15 cellular contexts compared by ENCODE assay signal in the genomic region with DNA sequence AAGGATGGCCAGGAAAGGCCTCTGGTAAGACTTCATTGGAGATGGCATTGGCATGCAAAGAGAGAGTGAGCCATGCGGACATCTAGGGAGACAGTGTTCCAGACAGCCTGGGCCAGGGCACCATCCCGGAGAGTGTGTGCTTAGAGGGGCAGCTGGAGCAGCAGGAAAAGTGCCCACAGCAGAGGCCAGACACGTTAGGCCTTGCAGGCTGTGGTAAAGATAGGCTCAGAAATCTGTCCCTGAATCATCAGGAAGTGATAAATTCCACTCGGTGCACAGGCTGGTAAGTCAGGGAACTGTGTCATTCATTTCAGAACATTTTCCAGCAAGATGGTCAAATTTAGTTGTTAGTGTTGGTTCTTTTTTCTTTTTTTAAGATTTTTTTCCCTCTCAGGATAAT. TPM values are rescaled to one million over a fixed set of nuclear protein-coding genes. Genes with fewer than 3 reads are reported as not detected.
A peak's percentile ranks its signal among the peaks of the same experiment; 100 is the strongest.
DNase-seq lines count a peak whose midpoint lies in the region; ATAC-seq, FAIRE-seq and TF ChIP-seq lines count a peak whose summit lies in the region.
"Had no signal": no experiment of that assay in that cellular context is flagged by ENCODE, and none has a peak within 500 bp of the region (broad histone marks: within the 10 kb centered on the region; RNA-seq: fewer than 3 reads in every experiment).

No MANE protein-coding gene starts in this region.

- no peak overlapping the region for H2AK5ac ChIP-seq in trophoblast cell (ENCODE audit: low read length)

- H3K36me3 ChIP-seq in PC-3 (ENCODE audit: low read depth, low read length) (no peaks in the 10 kb centered on the region), endothelial cell of umbilical vein (ENCODE audit: control insufficient read depth in 2 of 2, extremely low read depth in 1 of 2, insufficient read depth in 2 of 2, low read length in 2 of 2) (no peaks in the 10 kb centered on the region), trophoblast cell (ENCODE audit: control insufficient read depth in 1 of 2, insufficient read depth in 2 of 2, low read length in 2 of 2) (no peaks in the 10 kb centered on the region), thyroid gland (no peaks in the 10 kb centered on the region)
- H3K36me3 ChIP-seq: upper lobe of right lung had no signal

- H3K27ac Mint-ChIP-seq in natural killer cell treated with Interleukin-12 subunit alpha and Interleukin-12 subunit beta and Interleukin-15 and Interleukin-18, amount 100 ng/mL, for 72 hours = no peak overlapping the region
- H3K27ac Mint-ChIP-seq: IgD-negative memory B cell had no signal

- H4K20me1 ChIP-seq in PC-3 (ENCODE audit: low read length) (no peaks in the 10 kb centered on the region), endothelial cell of umbilical vein (replicated peaks; ENCODE audit: control insufficient read depth, extremely low read depth, insufficient read depth, low read length) (no peaks in the 10 kb centered on the region)

- H3K9ac ChIP-seq in PC-3 (ENCODE audit: low read length) (no peak overlapping the region), endothelial cell of umbilical vein (replicated peaks; ENCODE audit: extremely low read depth, insufficient read depth, low read length) (no peak overlapping the region), trophoblast cell (ENCODE audit: low read length) (no peak overlapping the region)

- H3K27me3 ChIP-seq in PC-3 (ENCODE audit: low read length) (peaks cover 5% of the 10 kb centered on the region; the same call in 1 of the 2 replicates), endothelial cell of umbilical vein (ENCODE audit: control insufficient read depth in 2 of 2, insufficient read depth in 2 of 2, low read length in 2 of 2) (peaks cover 9% of the 10 kb centered on the region in 2 experiments), trophoblast cell (ENCODE audit: insufficient read depth, low read length) (no peaks in the 10 kb centered on the region), thyroid gland (no peaks in the 10 kb centered on the region)

- H2BK5ac ChIP-seq in trophoblast cell (ENCODE audit: low read depth, low read length, poor library complexity) = no peak overlapping the region

- H3K79me2 ChIP-seq in PC-3 (ENCODE audit: low read length) (no peaks in the 10 kb centered on the region), endothelial cell of umbilical vein (ENCODE audit: control insufficient read depth, insufficient read depth, low read length) (no peaks in the 10 kb centered on the region), trophoblast cell (ENCODE audit: control insufficient read depth, insufficient read depth, low read length, poor library complexity) (no peaks in the 10 kb centered on the region)

- no peaks in the 10 kb centered on the region for H3F3A ChIP-seq in PC-3 (ENCODE audit: low read length, unreplicated experiment)

- FAIRE-seq in endothelial cell of umbilical vein (lab: Jason Lieb, UNC) = peak; percentile 81

- no peaks in the 10 kb centered on the region for H3K4me1 Mint-ChIP-seq in natural killer cell treated with Interleukin-12 subunit alpha and Interleukin-12 subunit beta and Interleukin-15 and Interleukin-18, amount 100 ng/mL, for 72 hours (ENCODE audit: low read depth in 2 of 2)

- CTCF ChIA-PET in PC-3 (lab: Charles Lee) = no interaction called here
- CTCF ChIA-PET in endothelial cell of umbilical vein (lab: Charles Lee) = interaction anchor here (0.8 kb wide), 1 partner anchor 29 kb away, joined by 5 read pairs; no protein-coding TSS in a partner anchor

- H3K18ac ChIP-seq in trophoblast cell (ENCODE audit: low read length) = no peak overlapping the region

- H3K4me1 ChIP-seq in PC-3 (ENCODE audit: insufficient read depth, low read length) = peaks cover 12% of the 10 kb centered on the region
- peaks cover 8% of the 10 kb centered on the region for H3K4me1 ChIP-seq in endothelial cell of umbilical vein (ENCODE audit: control insufficient read depth, extremely low read depth, insufficient read depth, low read length)
- H3K4me1 ChIP-seq in trophoblast cell (ENCODE audit: control insufficient read depth in 1 of 2, insufficient read depth in 2 of 2, low read length in 2 of 2) = no peaks in the 10 kb centered on the region
- no peaks in the 10 kb centered on the region for H3K4me1 ChIP-seq in thyroid gland

- intact Hi-C loops in PC-3 (cut with micrococcal nuclease) = no loop called here
- intact Hi-C loops in endothelial cell of umbilical vein (cut with micrococcal nuclease) = no loop called here
- intact Hi-C loops in thyroid gland (cut with DNase I) = no loop called here

- H3K9me1 ChIP-seq in endothelial cell of umbilical vein (replicated peaks; ENCODE audit: control insufficient read depth, extremely low read depth, insufficient read depth, low read length) = no peaks in the 10 kb centered on the region

- no peak overlapping the region for H3K4me3 ChIP-seq in PC-3 (ENCODE audit: low read length)
- H3K4me3 ChIP-seq in endothelial cell of umbilical vein (replicated peaks in 1 of 3; ENCODE audit: insufficient read depth in 1 of 3, low read depth in 1 of 3, low read length in 3 of 3) = no peak overlapping the region
- no peak overlapping the region for H3K4me3 ChIP-seq in trophoblast cell (ENCODE audit: low read depth, low read length)
- H3K4me3 ChIP-seq in thyroid gland (replicated peaks in 1 of 3) = no peak overlapping the region
- H3K4me3 ChIP-seq: upper lobe of right lung had no signal

- H3K79me1 ChIP-seq in trophoblast cell (ENCODE audit: low read length) = no peaks in the 10 kb centered on the region

- peak overlapping the region; percentile 23 for H3K4me2 ChIP-seq in PC-3 (ENCODE audit: low read length)
- no peak overlapping the region for H3K4me2 ChIP-seq in endothelial cell of umbilical vein (ENCODE audit: insufficient read depth, low read length)
- no peak overlapping the region for H3K4me2 ChIP-seq in trophoblast cell (ENCODE audit: low read length)

- no peaks in the 10 kb centered on the region for H3K36me3 Mint-ChIP-seq in natural killer cell treated with Interleukin-12 subunit alpha and Interleukin-12 subunit beta and Interleukin-15 and Interleukin-18, amount 100 ng/mL, for 72 hours

- H2BK120ac ChIP-seq in trophoblast cell (ENCODE audit: insufficient read depth, low read length, poor library complexity) = no peak overlapping the region

- peaks cover 15 to 16% of the 10 kb centered on the region in 2 donors for H3K27me3 Mint-ChIP-seq in natural killer cell treated with Interleukin-12 subunit alpha and Interleukin-12 subunit beta and Interleukin-15 and Interleukin-18, amount 100 ng/mL, for 72 hours

- H3K9me3 ChIP-seq in PC-3 (ENCODE audit: low read length) (no peaks in the 10 kb centered on the region), endothelial cell of umbilical vein (replicated peaks; ENCODE audit: control insufficient read depth, insufficient read depth, low read length) (no peaks in the 10 kb centered on the region), trophoblast cell (ENCODE audit: insufficient read depth, low read depth, low read length) (no peaks in the 10 kb centered on the region), thyroid gland (no peaks in the 10 kb centered on the region)
- H3K9me3 ChIP-seq: upper lobe of right lung had no signal

- no peak overlapping the region for H2BK12ac ChIP-seq in trophoblast cell (ENCODE audit: low read length)

- no peak for TF ChIP-seq POLR2A in endothelial cell of umbilical vein (IDR thresholded peaks at IDR 0.05; ENCODE audit: low read depth, low read length)
- TF ChIP-seq POLR2A in thyroid gland (IDR thresholded peaks at IDR 0.05) = no peak

- H4K8ac ChIP-seq in trophoblast cell (ENCODE audit: low read depth, low read length) = no peak overlapping the region

- H3K4me3 Mint-ChIP-seq in natural killer cell treated with Interleukin-12 subunit alpha and Interleukin-12 subunit beta and Interleukin-15 and Interleukin-18, amount 100 ng/mL, for 72 hours = no peak overlapping the region
- H3K4me3 Mint-ChIP-seq: IgD-negative memory B cell had no signal

- DNase-seq in AG08396 (ENCODE audit: low spot score) (peak; percentile 35), PC-3 (peak; percentile 63), endothelial cell of umbilical vein (ENCODE audit: low read depth, low spot score) (peak; percentile 44), islet precursor cell (peak; percentile 68), trophoblast cell (no peak), H4 (ENCODE audit: low spot score) (no peak), thyroid gland (no peak)
- DNase-seq in natural killer cell treated with Interleukin-12 subunit alpha and Interleukin-12 subunit beta and Interleukin-15 and Interleukin-18, amount 100 ng/mL, for 72 hours (ENCODE audit: low spot score) = no peak
- DNase-seq: caudate nucleus, DMS153, erythroblast, NCI-H1417, NCI-H526 treated with DMSO at 0.1 percent for 48 hours, upper lobe of right lung had no signal

- no peaks in the 10 kb centered on the region for H3K9me2 ChIP-seq in PC-3 (replicated peaks; ENCODE audit: low read length)

- H3K27ac ChIP-seq in PC-3 (ENCODE audit: low read length) = no peak overlapping the region
- H3K27ac ChIP-seq in endothelial cell of umbilical vein (ENCODE audit: insufficient read depth, low read depth, low read length) = no peak overlapping the region
- no peak overlapping the region for H3K27ac ChIP-seq in trophoblast cell (ENCODE audit: low read depth, low read length)
- no peak overlapping the region for H3K27ac ChIP-seq in thyroid gland
- H3K27ac ChIP-seq: upper lobe of right lung had no signal

- no peak for TF ChIP-seq CTCF in PC-3 (conservative IDR thresholded peaks at IDR 0.05; ENCODE audit: low read depth, low read length)
- TF ChIP-seq CTCF in endothelial cell of umbilical vein (IDR thresholded peaks at IDR 0.05; ENCODE audit: extremely low read depth in 1 of 2, insufficient read depth in 1 of 2, low read depth in 1 of 2, low read length in 2 of 2) = no peak
- TF ChIP-seq CTCF in thyroid gland (IDR thresholded peaks at IDR 0.05) = no peak

- POLR2A ChIA-PET in PC-3 (lab: Charles Lee; ENCODE audit: unreplicated experiment) (no interaction called here), endothelial cell of umbilical vein (lab: Charles Lee) (no interaction called here)

- no peak overlapping the region for H3K23ac ChIP-seq in trophoblast cell (ENCODE audit: low read length)

- peak; percentile 98 for ATAC-seq in PC-3
- no peak for ATAC-seq in natural killer cell treated with Interleukin-12 subunit alpha and Interleukin-12 subunit beta and Interleukin-15 and Interleukin-18, amount 100 ng/mL, for 72 hours
- ATAC-seq: upper lobe of right lung had no signal

- BruUV-seq in PC-3 (replicated peaks; lab: Mats Ljungman, UMichigan) (no TSS peak), endothelial cell of umbilical vein (replicated peaks; lab: Mats Ljungman, UMichigan) (no TSS peak)

- no peak overlapping the region for H4K12ac ChIP-seq in trophoblast cell (ENCODE audit: low read depth, low read length)

- WGBS in trophoblast cell (ENCODE audit: extremely low coverage, insufficient coverage, insufficient read length) = no CpG with 5 or more reads among the region's 4 CpGs
- WGBS in thyroid gland, 2 donors = 81 to 83% methylated on average over 4 of the region's 4 CpGs

- dilution Hi-C loops in endothelial cell of umbilical vein (cut with MboI; ENCODE audit: extremely low pct_ligation_motif_present, low sequenced_read_pairs) = no loop called here

- no peak overlapping the region for H3K4ac ChIP-seq in trophoblast cell (ENCODE audit: low read depth, low read length)

- no peaks in the 10 kb centered on the region for H3K9me3 Mint-ChIP-seq in natural killer cell treated with Interleukin-12 subunit alpha and Interleukin-12 subunit beta and Interleukin-15 and Interleukin-18, amount 100 ng/mL, for 72 hours
- H3K9me3 Mint-ChIP-seq: IgD-negative memory B cell had no signal

- no peak overlapping the region for H4K91ac ChIP-seq in trophoblast cell (ENCODE audit: low read depth, low read length)

- peak overlapping the region; percentile 32; the same call in 1 of the 2 replicates for H2AFZ ChIP-seq in PC-3 (ENCODE audit: low read length)
- peak overlapping the region; percentile 27 for H2AFZ ChIP-seq in endothelial cell of umbilical vein (ENCODE audit: low read depth, low read length)
- H2AFZ ChIP-seq in trophoblast cell (ENCODE audit: insufficient read depth, low read length, poor library complexity) = no peak overlapping the region

- H3K14ac ChIP-seq in trophoblast cell (ENCODE audit: low read length) = no peak overlapping the region

RNA-seq across cellular contexts. Expression of a gene that starts 8.8 kb away (rescaled TPM):
- 0.17 and 0.33 TPM in 2 replicates for total RNA-seq in PC-3 (2014; rRNA removed)
- total RNA-seq in endothelial cell of umbilical vein = 0.49 and 1.0 TPM in 2 replicates
- 0.39 and 0.51 TPM in 2 replicates for polyA plus RNA-seq in endothelial cell of umbilical vein
- 0.37 and 0.57 TPM in 2 replicates for polyA plus RNA-seq in endothelial cell of umbilical vein (2011; cell fraction: cytosol; rRNA removed)
- 0.34 and 0.46 TPM in 2 replicates for polyA plus RNA-seq in endothelial cell of umbilical vein (2011; cell fraction: nucleus; rRNA removed)
- 0.52 and 1.1 TPM in 2 replicates for polyA plus RNA-seq in endothelial cell of umbilical vein (2012)
- 0.28 and 1.0 TPM in 2 replicates for polyA minus RNA-seq in endothelial cell of umbilical vein
- polyA minus RNA-seq in endothelial cell of umbilical vein (2011; cell fraction: cytosol; rRNA and poly(A)+ RNA removed) = not detected
- 0.10 TPM in 2 replicates for polyA minus RNA-seq in endothelial cell of umbilical vein (2011; cell fraction: nucleus; rRNA and poly(A)+ RNA removed)
- 0.46 and 0.52 TPM in 2 replicates for polyA plus RNA-seq in trophoblast cell (2013)
- under 1 TPM in 1 of 2 donors, not detected in 1; 0.05 TPM for total RNA-seq in natural killer cell treated with Interleukin-12 subunit alpha and Interleukin-12 subunit beta and Interleukin-15 and Interleukin-18, amount 100 ng/mL, for 72 hours
- total RNA-seq in H4 (2014; rRNA removed; shearing (Covaris generic)) = 0.47 and 0.52 TPM in 2 replicates
- 1 to 10 TPM; 2.2 to 7.1 (median 6.9) TPM for total RNA-seq in thyroid gland
- polyA plus RNA-seq: IgD-negative memory B cell had no signal

Comparison
In these comparisons a context has a peak if more than half of its experiments do, and no peak if none do; other contexts are left out.
1. DNase-seq: peak in AG08396 (single experiment), PC-3 (single experiment), endothelial cell of umbilical vein (single experiment) and islet precursor cell (single experiment); none in trophoblast cell (0 of 2), natural killer cell treated with Interleukin-12 subunit alpha and Interleukin-12 subunit beta and Interleukin-15 and Interleukin-18, amount 100 ng/mL, for 72 hours (single experiment), H4 (single experiment) and thyroid gland (0 of 2).